9 cellular contexts compared by ENCODE assay signal in genomic region chrX:18931972-18932371, GRCh38. TPM values are rescaled to one million over a fixed set of nuclear protein-coding genes. Genes with fewer than 3 reads are reported as not detected.
DNase-seq lines count a peak whose midpoint lies in the region; ATAC-seq and TF ChIP-seq lines count a peak whose summit lies in the region.
"Had no signal": no experiment of that assay in that cellular context is flagged by ENCODE, and none has a peak within 500 bp of the region (broad histone marks: within the 10 kb centered on the region; RNA-seq: fewer than 3 reads in every experiment).

No MANE protein-coding gene starts in this region.

- no peak overlapping the region for H3K27ac Mint-ChIP-seq in endothelial cell (ENCODE audit: unreplicated experiment)
- H3K27ac Mint-ChIP-seq: CD4-positive, CD25-positive, alpha-beta regulatory T cell had no signal

- no peaks in the 10 kb centered on the region for H3K9me3 Mint-ChIP-seq in endothelial cell (ENCODE audit: unreplicated experiment)
- H3K9me3 Mint-ChIP-seq: CD4-positive, CD25-positive, alpha-beta regulatory T cell had no signal

- no peaks in the 10 kb centered on the region for H3K4me1 Mint-ChIP-seq in endothelial cell (ENCODE audit: unreplicated experiment)
- H3K4me1 Mint-ChIP-seq: CD4-positive, CD25-positive, alpha-beta regulatory T cell had no signal

- peak; percentile 13 for DNase-seq in NCI-H2196 (lab: John Stamatoyannopoulos, UW; ENCODE audit: unreplicated experiment)
- DNase-seq in NCI-H2196 treated with DMSO at 0.1 percent for 48 hours (lab: John Stamatoyannopoulos, UW; ENCODE audit: unreplicated experiment): no peak
- peak; percentile 37 for DNase-seq in NCI-H460 (ENCODE audit: extremely low read depth, low read depth)
- DNase-seq in endothelial cell (ENCODE audit: low spot score): peak; percentile 7
- DNase-seq in putamen (ENCODE audit: low spot score): peak; percentile 7
- DNase-seq in NCI-H2029 (lab: John Stamatoyannopoulos, UW): no peak

- no peak for ATAC-seq in HG03025 (IDR thresholded peaks at IDR 0.05; ENCODE audit: low FRiP score, unreplicated experiment)
- no peak for ATAC-seq in HG03108 (IDR thresholded peaks at IDR 0.05; ENCODE audit: unreplicated experiment)

- H3K4me3 Mint-ChIP-seq in endothelial cell (ENCODE audit: unreplicated experiment): no peak overlapping the region
- H3K4me3 Mint-ChIP-seq: CD4-positive, CD25-positive, alpha-beta regulatory T cell had no signal

- no peaks in the 10 kb centered on the region for H3K36me3 Mint-ChIP-seq in endothelial cell (ENCODE audit: low read depth, unreplicated experiment)

- H3K27me3 Mint-ChIP-seq in endothelial cell (ENCODE audit: unreplicated experiment): no peaks in the 10 kb centered on the region
- H3K27me3 Mint-ChIP-seq: CD4-positive, CD25-positive, alpha-beta regulatory T cell had no signal

- TF ChIP-seq CTCF in endothelial cell (IDR thresholded peaks at IDR 0.05; ENCODE audit: unreplicated experiment): no peak

RNA-seq across cellular contexts. Expression of gene PHKA2, which starts 51.9 kb away (rescaled TPM):
- 7.5 and 9.1 TPM in 2 replicates for total RNA-seq in NCI-H460 (2014; rRNA removed; shearing (Covaris generic))
- 52.9 and 63.6 TPM in 2 replicates for polyA plus RNA-seq in NCI-H460 (2014; cell fraction: nucleus; rRNA removed)
- total RNA-seq in endothelial cell (ENCODE audit: unreplicated experiment): 19.7 TPM

Comparison
In these comparisons a context has a peak if more than half of its experiments do, and no peak if none do; other contexts are left out.
1. DNase-seq: peak in NCI-H2196 (single experiment), NCI-H460 (single experiment), endothelial cell (single experiment) and putamen (single experiment); none in NCI-H2196 treated with DMSO at 0.1 percent for 48 hours (single experiment) and NCI-H2029 (single experiment).